11 cellular contexts compared by ENCODE assay signal in the genomic region with DNA sequence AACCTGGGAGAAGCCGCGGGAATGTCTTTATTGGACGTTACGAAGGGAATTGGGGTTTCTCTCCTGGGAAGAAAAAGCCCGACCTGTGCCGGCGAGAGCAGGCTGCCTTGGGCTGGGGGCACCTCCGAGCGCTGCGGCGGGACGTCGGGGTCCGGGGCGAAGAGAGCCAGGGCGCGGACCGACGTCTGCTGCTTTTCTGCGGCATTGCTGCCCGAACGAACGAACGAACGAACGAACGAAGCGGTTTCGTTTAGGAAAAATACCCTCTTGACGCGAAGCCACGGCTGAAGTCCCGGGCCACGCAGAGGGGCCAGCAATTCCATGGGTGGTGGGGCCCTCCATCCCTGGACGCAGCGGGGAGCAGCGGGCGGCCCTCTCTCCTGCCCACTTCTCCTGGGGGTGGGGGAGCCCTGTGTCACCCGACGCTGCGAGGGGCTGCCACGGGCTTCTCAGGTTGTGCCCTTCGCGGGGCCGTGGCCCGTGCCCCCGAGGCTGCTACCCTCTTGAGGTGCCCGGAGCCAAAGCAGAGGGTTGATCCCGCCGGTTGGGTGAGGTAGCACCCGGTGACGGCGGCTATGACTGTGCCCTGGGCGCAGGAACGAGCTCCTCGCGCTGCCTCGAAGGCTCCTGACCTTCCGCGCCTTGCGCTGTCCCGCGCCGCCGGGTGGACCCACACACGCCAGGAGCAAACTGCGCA. TPM values are rescaled to one million over a fixed set of nuclear protein-coding genes. Genes with fewer than 3 reads are reported as not detected.
DNase-seq lines count a peak whose midpoint lies in the region; ATAC-seq and TF ChIP-seq lines count a peak whose summit lies in the region.
"Had no signal": no experiment of that assay in that cellular context is flagged by ENCODE, and none has a peak within 500 bp of the region (broad histone marks: within the 10 kb centered on the region; RNA-seq: fewer than 3 reads in every experiment).

No MANE protein-coding gene starts in this region.

- DNase-seq in BJ (ENCODE audit: low read depth) (no peak), epithelial cell of esophagus (ENCODE audit: low read depth) (peak; percentile 53), osteoblast (ENCODE audit: insufficient read length, low spot score, missing footprints) (peak; percentile 94), SIG-M5 (lab: John Stamatoyannopoulos, UW) (no peak), T-helper 9 cell (no peak)
- DNase-seq: islet precursor cell, NCI-H446 treated with DMSO at 0.1 percent for 48 hours had no signal

- no peak overlapping the region for H3K27ac ChIP-seq in osteoblast (ENCODE audit: low read depth, low read length)
- H3K27ac ChIP-seq: HL-60 had no signal

- H3K4me3 Mint-ChIP-seq in IgD-negative memory B cell: peak overlapping the region in 3 of 4 donors; percentile 24 to 68 (median 65)

- TF ChIP-seq CTCF in BJ (IDR thresholded peaks at IDR 0.05; ENCODE audit: insufficient read depth, low read depth, low read length) (no peak), epithelial cell of esophagus (IDR thresholded peaks at IDR 0.05; ENCODE audit: insufficient read depth, low read depth, low read length, missing control alignments) (no peak), osteoblast (IDR thresholded peaks at IDR 0.05; ENCODE audit: extremely low read depth, low read depth, low read length) (no peak)

- CTCF ChIA-PET in BJ (lab: Yijun Ruan, JAX): no interaction called here

- no peaks in the 10 kb centered on the region for H3K79me2 ChIP-seq in osteoblast (ENCODE audit: insufficient read depth, low read length)

- no peaks in the 10 kb centered on the region for H3K36me3 Mint-ChIP-seq in IgD-negative memory B cell

- no peaks in the 10 kb centered on the region for H3K9me3 ChIP-seq in osteoblast (ENCODE audit: low read depth, low read length)

- H3K4me1 Mint-ChIP-seq in IgD-negative memory B cell: peaks cover 0 to 10% (median 8%) of the 10 kb centered on the region in 3 donors

- H3K27me3 ChIP-seq in BJ (ENCODE audit: control insufficient read depth, insufficient read depth, low read length) (peaks cover 39% of the 10 kb centered on the region), osteoblast (ENCODE audit: insufficient read depth, low read length) (peaks cover 54% of the 10 kb centered on the region)

- H3K27ac Mint-ChIP-seq in IgD-negative memory B cell: peak overlapping the region in 1 of 3 donors; percentile 78

- H4K20me1 ChIP-seq in osteoblast (ENCODE audit: insufficient read depth, low read length): no peaks in the 10 kb centered on the region

- peaks cover 6% of the 10 kb centered on the region for H3K4me1 ChIP-seq in osteoblast (ENCODE audit: insufficient read depth, low read length)

- H3K27me3 Mint-ChIP-seq in IgD-negative memory B cell: peaks cover 57% of the 10 kb centered on the region

- H3K36me3 ChIP-seq in BJ (ENCODE audit: control insufficient read depth, insufficient read depth, low read length) (no peaks in the 10 kb centered on the region; the same call in 1 of the 2 replicates), osteoblast (ENCODE audit: insufficient read depth, low read length) (no peaks in the 10 kb centered on the region)

- peak overlapping the region; percentile 15 for H2AFZ ChIP-seq in osteoblast (ENCODE audit: low read length)

- no peak for ATAC-seq in GM18861 (IDR thresholded peaks at IDR 0.05; ENCODE audit: unreplicated experiment)
- no peak for ATAC-seq in HG03432 (IDR thresholded peaks at IDR 0.05; ENCODE audit: unreplicated experiment)

- H3K4me2 ChIP-seq in osteoblast (ENCODE audit: insufficient read depth, low read length): peak overlapping the region; percentile 62

- H3K9me3 Mint-ChIP-seq in IgD-negative memory B cell: peaks cover 0 to 3% (median 0%) of the 10 kb centered on the region in 3 donors

- POLR2A ChIA-PET in BJ (lab: Charles Lee): no interaction called here

- H3K4me3 ChIP-seq in BJ (ENCODE audit: low read depth, low read length): peak overlapping the region; percentile 7; the same call in 1 of the 2 replicates
- H3K4me3 ChIP-seq in epithelial cell of esophagus (ENCODE audit: low read length): peak overlapping the region; percentile 39
- peak overlapping the region; percentile 58 for H3K4me3 ChIP-seq in osteoblast (ENCODE audit: insufficient read depth, low read length)

RNA-seq across cellular contexts. Expression of gene PITX1, which starts 4.9 kb away (rescaled TPM):
- polyA plus RNA-seq in BJ (2011; rRNA removed) (9.1 and 14.3 TPM in 2 replicates), IgD-negative memory B cell (0.38 TPM)
- 2.4 and 2.5 TPM in 2 replicates for polyA minus RNA-seq in BJ (2011; rRNA and poly(A)+ RNA removed)
- total RNA-seq in osteoblast: 8.3 and 9.8 TPM in 2 replicates

Comparison
In these comparisons a context has a peak if more than half of its experiments do, and no peak if none do; other contexts are left out.
1. DNase-seq: peak in epithelial cell of esophagus (single experiment) and osteoblast (single experiment); none in BJ (single experiment), SIG-M5 (single experiment) and T-helper 9 cell (single experiment).
2. H3K4me3 ChIP-seq: peak in every context shown above with its lines; median percentile 58 in osteoblast; 39 in epithelial cell of esophagus; 7 in BJ.